Comparison of ENCODE assay signal across 9 cellular contexts in genomic region chr6:101391772-101392560, GRCh38. TPM values are rescaled to one million over a fixed set of nuclear protein-coding genes. Genes with fewer than 3 reads are reported as not detected.
DNase-seq lines count a peak whose midpoint lies in the region; TF ChIP-seq lines count a peak whose summit lies in the region.
"Had no signal": no experiment of that assay in that cellular context is flagged by ENCODE, and none has a peak within 500 bp of the region (broad histone marks: within the 10 kb centered on the region; RNA-seq: fewer than 3 reads in every experiment).

No MANE protein-coding gene starts in this region.

- H3K14ac ChIP-seq in trophoblast cell (ENCODE audit: low read length) = no peak overlapping the region

- no peaks in the 10 kb centered on the region for H3K79me1 ChIP-seq in trophoblast cell (ENCODE audit: low read length)

- no peak overlapping the region for H3K27ac ChIP-seq in trophoblast cell (ENCODE audit: low read depth, low read length)

- peaks cover 19% of the 10 kb centered on the region for H3K27me3 ChIP-seq in trophoblast cell (ENCODE audit: insufficient read depth, low read length)

- H3K4me3 ChIP-seq in epithelial cell of esophagus (ENCODE audit: low read length) (no peak overlapping the region), trophoblast cell (ENCODE audit: low read depth, low read length) (no peak overlapping the region)

- no peak overlapping the region for H2AK5ac ChIP-seq in trophoblast cell (ENCODE audit: low read length)

- no peak overlapping the region for H4K91ac ChIP-seq in trophoblast cell (ENCODE audit: low read depth, low read length)

- TF ChIP-seq CTCF in epithelial cell of esophagus (IDR thresholded peaks at IDR 0.05; ENCODE audit: insufficient read depth, low read depth, low read length, missing control alignments) = no peak

- H3K79me2 ChIP-seq in trophoblast cell (ENCODE audit: control insufficient read depth, insufficient read depth, low read length, poor library complexity) = no peaks in the 10 kb centered on the region

- H3K9ac ChIP-seq in trophoblast cell (ENCODE audit: low read length) = no peak overlapping the region

- no peak overlapping the region for H2BK120ac ChIP-seq in trophoblast cell (ENCODE audit: insufficient read depth, low read length, poor library complexity)

- H3K18ac ChIP-seq in trophoblast cell (ENCODE audit: low read length) = no peak overlapping the region

- peak overlapping the region; percentile 84 for H3K4me2 ChIP-seq in trophoblast cell (ENCODE audit: low read length)

- no peak overlapping the region for H4K12ac ChIP-seq in trophoblast cell (ENCODE audit: low read depth, low read length)

- WGBS in trophoblast cell (ENCODE audit: extremely low coverage, insufficient coverage, insufficient read length) = no CpG with 5 or more reads among the region's 23 CpGs

- no peak overlapping the region for H2BK12ac ChIP-seq in trophoblast cell (ENCODE audit: low read length)

- peaks cover 3 to 7% of the 10 kb centered on the region in 2 experiments for H3K4me1 ChIP-seq in trophoblast cell (ENCODE audit: control insufficient read depth in 1 of 2, insufficient read depth in 2 of 2, low read length in 2 of 2)

- no peaks in the 10 kb centered on the region for H3K9me3 ChIP-seq in trophoblast cell (ENCODE audit: insufficient read depth, low read depth, low read length)

- in situ Hi-C loops in G401 (cut with HindIII; ENCODE audit: low sequenced_read_pairs) = no loop called here

- H2AFZ ChIP-seq in trophoblast cell (ENCODE audit: insufficient read depth, low read length, poor library complexity) = no peak overlapping the region

- DNase-seq in G401 (ENCODE audit: low spot score) (peak; percentile 61), NCI-H526 (lab: John Stamatoyannopoulos, UW) (peak; percentile 88 to 91), epithelial cell of esophagus (ENCODE audit: low read depth) (peak; percentile 30), trophoblast cell (no peak), COR-L47 (lab: John Stamatoyannopoulos, UW) (no peak), HT-29 (ENCODE audit: low spot score) (no peak), ureter (ENCODE audit: low spot score) (no peak)
- DNase-seq: activated gamma-delta T cell had no signal

- no peak overlapping the region for H2BK5ac ChIP-seq in trophoblast cell (ENCODE audit: low read depth, low read length, poor library complexity)

- H3K4ac ChIP-seq in trophoblast cell (ENCODE audit: low read depth, low read length) = no peak overlapping the region

- no peak overlapping the region for H3K23ac ChIP-seq in trophoblast cell (ENCODE audit: low read length)

- H3K36me3 ChIP-seq in trophoblast cell (ENCODE audit: control insufficient read depth in 1 of 2, insufficient read depth in 2 of 2, low read length in 2 of 2) = no peaks in the 10 kb centered on the region

- no peak overlapping the region for H4K8ac ChIP-seq in trophoblast cell (ENCODE audit: low read depth, low read length)

RNA-seq across cellular contexts. Expression of gene GRIK2, which starts 1.5 kb away (rescaled TPM):
- total RNA-seq in G401 (2014; rRNA removed; shearing (Covaris generic)) = not detected in 2 replicates
- polyA plus RNA-seq in trophoblast cell (2013) = 0.05 and 0.10 TPM in 2 replicates
- total RNA-seq in HT-29 (2014; rRNA removed; shearing (Covaris generic)) = not detected in 2 replicates
- total RNA-seq in ureter = 1.8 TPM
- total RNA-seq: dermis microvascular lymphatic vessel endothelial cell had no signal

Comparison
In these comparisons a context has a peak if more than half of its experiments do, and no peak if none do; other contexts are left out.
1. DNase-seq: peak in G401 (single experiment), NCI-H526 (2 of 2) and epithelial cell of esophagus (single experiment); none in trophoblast cell (0 of 2), COR-L47 (single experiment), HT-29 (single experiment) and ureter (single experiment).